21 cellular contexts compared by ENCODE assay signal in genomic region chr20:32626407-32626806, GRCh38. TPM values are rescaled to one million over a fixed set of nuclear protein-coding genes. Genes with fewer than 3 reads are reported as not detected.
A peak's percentile ranks its signal among the peaks of the same experiment; 100 is the strongest.
DNase-seq lines count a peak whose midpoint lies in the region; ATAC-seq, FAIRE-seq and TF ChIP-seq lines count a peak whose summit lies in the region.
"Had no signal": no experiment of that assay in that cellular context is flagged by ENCODE, and none has a peak within 500 bp of the region (broad histone marks: within the 10 kb centered on the region; RNA-seq: fewer than 3 reads in every experiment).

No MANE protein-coding gene starts in this region.

- H3K36me3 ChIP-seq in BLaER1 treated with 17β-estradiol and CSF1 and Interleukin-3, amounts not matched to agents 10 nM and 100 nM: no peaks in the 10 kb centered on the region
- H3K36me3 ChIP-seq in KOPT-K1 (ENCODE audit: insufficient read depth, low read length): no peaks in the 10 kb centered on the region
- peaks cover 90% of the 10 kb centered on the region for H3K36me3 ChIP-seq in K562 (ENCODE audit: control insufficient read depth, insufficient read depth, low read length)
- no peaks in the 10 kb centered on the region for H3K36me3 ChIP-seq in neuronal stem cell (replicated peaks in 1 of 2; ENCODE audit: control insufficient read depth in 2 of 2, insufficient read depth in 2 of 2, low read length in 2 of 2)
- H3K36me3 ChIP-seq in pancreas: no peaks in the 10 kb centered on the region

- POLR2A ChIA-PET in K562 (lab: Yijun Ruan, JAX) (interaction anchor here (1.2 to 2.0 kb wide), 3 partner anchors 13 to 102 kb away, joined by 4 to 6 read pairs (median 5); no protein-coding TSS in a partner anchor), HEK293T (lab: Yijun Ruan, JAX) (no interaction called here)

- intact Hi-C loops in K562 (cut with micrococcal nuclease) (no loop called here), pancreas (cut with DNase I) (no loop called here)

- H3K14ac ChIP-seq in neuronal stem cell (ENCODE audit: low read length): no peak overlapping the region

- 94% methylated on average over 3 of the region's 3 CpGs for WGBS in K562 (ENCODE audit: insufficient coverage, low coverage, missing lambda C conversion rate)
- WGBS in neuronal stem cell (ENCODE audit: extremely low coverage in 2 of 2, insufficient read length in 2 of 2, insufficient replicate concordance in 1 of 2), 2 donors: no CpG with 5 or more reads among the region's 3 CpGs
- 87 to 93% methylated on average over 3 of the region's 3 CpGs for whole genome bisulfite sequencing in pancreas, 2 donors

- in situ Hi-C loops in K562 (cut with MboI): loop anchor here (25.0 kb wide), 1 partner anchor 1039 kb away; no protein-coding TSS in a partner anchor

- peak overlapping the region; percentile 91 to 100 (median 98); a peak in 21 of 22 replicates for H3K4me2 ChIP-seq in BLaER1 treated with 17β-estradiol and CSF1 and Interleukin-3, amounts not matched to agents 10 nM and 100 nM
- H3K4me2 ChIP-seq in K562 (ENCODE audit: insufficient read depth, low read length) (no peak overlapping the region), neuronal stem cell (ENCODE audit: insufficient read depth, low read length, poor library complexity, severe bottlenecking) (no peak overlapping the region)

- peaks cover 0 to 7% (median 0%) of the 10 kb centered on the region in 11 experiments; a peak in 1 of 22 replicates for H3K27me3 ChIP-seq in BLaER1 treated with 17β-estradiol and CSF1 and Interleukin-3, amounts not matched to agents 10 nM and 100 nM
- no peaks in the 10 kb centered on the region for H3K27me3 ChIP-seq in K562 (ENCODE audit: control insufficient read depth in 2 of 2, insufficient read depth in 2 of 2, low read length in 2 of 2)
- peaks cover 0 to 7% (median 0%) of the 10 kb centered on the region in 3 experiments for H3K27me3 ChIP-seq in neuronal stem cell (ENCODE audit: control insufficient read depth in 3 of 3, insufficient read depth in 3 of 3, low read depth in 1 of 3, low read length in 3 of 3)
- no peaks in the 10 kb centered on the region for H3K27me3 ChIP-seq in pancreas

- no peaks in the 10 kb centered on the region for H4K20me1 ChIP-seq in BLaER1 treated with 17β-estradiol and CSF1 and Interleukin-3, amounts not matched to agents 10 nM and 100 nM
- peaks cover 13% of the 10 kb centered on the region for H4K20me1 ChIP-seq in K562 (replicated peaks; ENCODE audit: control insufficient read depth, insufficient read depth, low read length)

- no peak overlapping the region for H4K8ac ChIP-seq in neuronal stem cell (ENCODE audit: low read depth, low read length)

- H3K4me1 ChIP-seq in BLaER1 treated with 17β-estradiol and CSF1 and Interleukin-3, amounts not matched to agents 10 nM and 100 nM: peaks cover 19 to 85% (median 57%) of the 10 kb centered on the region in 10 experiments
- H3K4me1 ChIP-seq in K562 (replicated peaks in 1 of 2; ENCODE audit: control insufficient read depth in 2 of 2, insufficient read depth in 2 of 2, low read length in 2 of 2) (peaks cover 59 to 84% of the 10 kb centered on the region in 2 experiments), neuronal stem cell (ENCODE audit: control insufficient read depth in 2 of 2, insufficient read depth in 1 of 2, low read depth in 1 of 2, low read length in 2 of 2) (peaks cover 10 to 13% of the 10 kb centered on the region in 2 donors), pancreas (peaks cover 0 to 10% (median 0%) of the 10 kb centered on the region in 3 donors)

- H2BK15ac ChIP-seq in neuronal stem cell (ENCODE audit: low read length): peak overlapping the region; percentile 100

- H3K18ac ChIP-seq in neuronal stem cell (ENCODE audit: low read length): peak overlapping the region; percentile 77

- H3K9ac ChIP-seq in BLaER1 treated with 17β-estradiol and CSF1 and Interleukin-3, amounts not matched to agents 10 nM and 100 nM: peak overlapping the region in 7 of 11 experiments; percentile 70 to 80 (median 76); a peak in 13 of 22 replicates
- H3K9ac ChIP-seq in K562 (ENCODE audit: insufficient read depth in 1 of 2, low read depth in 2 of 2, low read length in 2 of 2) (peak overlapping the region in 1 of 2 experiments; percentile 92; a peak in 2 of 4 replicates), neuronal stem cell (ENCODE audit: low read depth, low read length, poor library complexity) (no peak overlapping the region)
- H3K9ac ChIP-seq: GM23248 had no signal

- FAIRE-seq in K562 (lab: Jason Lieb, UNC) (no peak), pancreas (lab: Jason Lieb, UNC) (no peak)
- FAIRE-seq: A204.1, D721Med, G401.6, GM18507, H54 had no signal

- no peak for TF ChIP-seq POLR2A in K562 (conservative IDR thresholded peaks at IDR 0.05)

- no peak for ATAC-seq in K562
- no peak for ATAC-seq in pancreas
- no peak for ATAC-seq in left lobe of liver

- H3K79me2 ChIP-seq in K562 (ENCODE audit: control insufficient read depth, insufficient read depth, low read length): peaks cover 90% of the 10 kb centered on the region

- peak overlapping the region in 3 of 10 experiments; percentile 36 to 66 (median 51); a peak in 1 of 20 replicates for H3K4me3 ChIP-seq in BLaER1 treated with 17β-estradiol and CSF1 and Interleukin-3, amounts not matched to agents 10 nM and 100 nM
- no peak overlapping the region for H3K4me3 ChIP-seq in K562
- H3K4me3 ChIP-seq in neuronal stem cell (ENCODE audit: low read length in 2 of 2): no peak overlapping the region
- no peak overlapping the region for H3K4me3 ChIP-seq in pancreas
- H3K4me3 ChIP-seq: GM23248 had no signal

- TF ChIP-seq CTCF in K562 (IDR thresholded peaks at IDR 0.05 in 2 of 3, conservative IDR thresholded peaks at IDR 0.05 in 1 of 3; ENCODE audit: insufficient read depth in 2 of 3, low read depth in 1 of 3, low read length in 3 of 3) (no peak), pancreas (IDR thresholded peaks at IDR 0.05) (no peak)

- H3K79me1 ChIP-seq in neuronal stem cell (ENCODE audit: low read depth, low read length): no peaks in the 10 kb centered on the region

- peak overlapping the region; percentile 98 for H2AK5ac ChIP-seq in neuronal stem cell (ENCODE audit: low read depth, low read length)

- H3K9me1 ChIP-seq in K562 (ENCODE audit: control insufficient read depth, insufficient read depth, low read length): no peaks in the 10 kb centered on the region

- H4K91ac ChIP-seq in neuronal stem cell (ENCODE audit: low read depth, low read length, poor library complexity): no peak overlapping the region

- peak overlapping the region in 9 of 11 experiments; percentile 68 to 88 (median 81); a peak in 17 of 22 replicates for H3K27ac ChIP-seq in BLaER1 treated with 17β-estradiol and CSF1 and Interleukin-3, amounts not matched to agents 10 nM and 100 nM
- H3K27ac ChIP-seq in KOPT-K1 (ENCODE audit: low read depth, low read length, poor library complexity, severe bottlenecking): peak overlapping the region; percentile 46
- no peak overlapping the region; the same call in 2 of the 3 replicates for H3K27ac ChIP-seq in K562 (ENCODE audit: extremely low read depth, low read depth, low read length)
- no peak overlapping the region for H3K27ac ChIP-seq in neuronal stem cell (replicated peaks; ENCODE audit: low read length)
- H3K27ac ChIP-seq in pancreas: no peak overlapping the region
- H3K27ac ChIP-seq: GM23248, HL-60 had no signal

- DNase-seq in K562 (ENCODE audit: extremely low read depth in 1 of 4, low spot score in 3 of 4) (no peak), neuronal stem cell (ENCODE audit: low spot score) (no peak), pancreas (no peak), HEK293T (ENCODE audit: extremely low spot score) (no peak), NCI-H2227 (lab: John Stamatoyannopoulos, UW; ENCODE audit: unreplicated experiment) (no peak), left lobe of liver (ENCODE audit: low spot score) (no peak)
- DNase-seq: AML-193, GM23248, HCEC 1CT, HFFc6, KG1 had no signal

- no peaks in the 10 kb centered on the region for H3K9me3 ChIP-seq in BLaER1 treated with 17β-estradiol and CSF1 and Interleukin-3, amounts not matched to agents 10 nM and 100 nM (replicated peaks in 1 of 11)
- H3K9me3 ChIP-seq in KOPT-K1 (ENCODE audit: insufficient read depth, low read length, poor library complexity, severe bottlenecking) (no peaks in the 10 kb centered on the region), K562 (replicated peaks; ENCODE audit: control insufficient read depth, insufficient read depth, low read depth, low read length) (no peaks in the 10 kb centered on the region), neuronal stem cell (replicated peaks in 1 of 2; ENCODE audit: control insufficient read depth in 2 of 2, insufficient read depth in 1 of 2, low read depth in 1 of 2, low read length in 2 of 2) (no peaks in the 10 kb centered on the region), pancreas (no peaks in the 10 kb centered on the region)
- H3K9me3 ChIP-seq: Caco-2 had no signal

- CTCF ChIA-PET in K562 (lab: Yijun Ruan, JAX; ENCODE audit: low intra/inter-chr PET ratio) (no interaction called here), HEK293T (lab: Yijun Ruan, JAX) (no interaction called here)

- H2BK120ac ChIP-seq in neuronal stem cell (ENCODE audit: low read depth, low read length): no peak overlapping the region

- BruUV-seq in K562 (replicated peaks; lab: Mats Ljungman, UMichigan): no TSS peak

- TF ChIP-seq EP300 in K562 (IDR thresholded peaks at IDR 0.05; ENCODE audit: low read length): no peak

- H3K23ac ChIP-seq in neuronal stem cell (ENCODE audit: low read depth, low read length, poor library complexity): no peak overlapping the region

- peak overlapping the region; percentile 79 for H2BK5ac ChIP-seq in neuronal stem cell (ENCODE audit: low read length)

- H3K4ac ChIP-seq in neuronal stem cell (ENCODE audit: low read length): no peak overlapping the region

- no peak for TF ChIP-seq RAD21 in K562 (CRISPR knock-in tag; conservative IDR thresholded peaks at IDR 0.05 in 1 of 2, IDR thresholded peaks at IDR 0.05 in 1 of 2)

- no peak overlapping the region for H2BK12ac ChIP-seq in neuronal stem cell (ENCODE audit: low read length)

- H2AFZ ChIP-seq in K562 (ENCODE audit: low read depth, low read length) (no peak overlapping the region), neuronal stem cell (ENCODE audit: low read length) (no peak overlapping the region)

RNA-seq across cellular contexts. Expression of gene NOL4L, which starts 41.3 kb away (rescaled TPM):
- 83.7 and 101 TPM in 2 replicates for total RNA-seq in K562 (2011; cell fraction: chromatin; rRNA removed; ENCODE audit: low replicate concordance)
- 37.2 and 38.4 TPM in 2 replicates for total RNA-seq in K562 (2011; cell fraction: nucleolus; rRNA removed)
- 54.0 and 63.1 TPM in 2 replicates for total RNA-seq in K562 (2011; cell fraction: nucleoplasm; rRNA removed)
- total RNA-seq in K562 (2014; rRNA removed) (14.8 and 17.9 TPM in 2 replicates), K562 (2014; rRNA removed; fragmentation: Illumina TruSeq; extraction: Trizol) (9.7 and 10.6 TPM in 2 replicates), K562 (2015; rRNA removed; fragmentation: Illumina TruSeq; extraction: Trizol) (13.8 and 14.1 TPM in 2 replicates), K562 (2021) (33.2 and 36.2 TPM in 2 replicates), pancreas (10 to 100 TPM in 4 of 6 donors, 1 to 10 TPM in 2; 8.7 to 14.5 (median 10.2) TPM), left lobe of liver (5.8 TPM)
- polyA plus RNA-seq in K562 (2011; rRNA removed) (11.6 and 15.4 TPM in 2 replicates), K562 (2014; fragmentation: Illumina TruSeq; extraction: Trizol) (14.8 and 16.0 TPM in 2 replicates), K562 (2014; fragmentation: Nextera tagmentation; extraction: Ambion mirVana) (1 to 10 TPM; 5.1 to 6.6 TPM), K562 (2014; rRNA removed) (13.6 and 15.9 TPM in 2 replicates), pancreas (10 to 100 TPM; 10.2 to 13.2 TPM)
- 9.9 and 14.8 TPM in 2 replicates for polyA plus RNA-seq in K562 (2011; cell fraction: cytosol; rRNA removed)
- 42.8 and 74.6 TPM in 2 replicates for polyA plus RNA-seq in K562 (2011; cell fraction: nucleus; rRNA removed)
- 15.9 and 17.9 TPM in 2 replicates for polyA plus RNA-seq in K562 (2012)
- 10.1 and 11.5 TPM in 2 replicates for polyA minus RNA-seq in K562 (2011; rRNA and poly(A)+ RNA removed)
- 15.5 and 25.2 TPM in 2 replicates for polyA minus RNA-seq in K562 (2011; cell fraction: cytosol; rRNA and poly(A)+ RNA removed)
- 17.2 and 19.1 TPM in 2 replicates for polyA minus RNA-seq in K562 (2011; cell fraction: nucleus; rRNA and poly(A)+ RNA removed)
- polyA plus RNA-seq in neuronal stem cell (2013, experiment 1 of 2): 27.2 TPM
- 27.3 TPM for polyA plus RNA-seq in neuronal stem cell (2013, experiment 2 of 2)

RNA-seq across cellular contexts. Expression of gene C20orf203, which starts 47.3 kb away (rescaled TPM):
- 15.7 and 23.6 TPM in 2 replicates for total RNA-seq in K562 (2011; cell fraction: chromatin; rRNA removed; ENCODE audit: low replicate concordance)
- total RNA-seq in K562 (2011; cell fraction: nucleolus; rRNA removed): 8.0 and 10.7 TPM in 2 replicates
- total RNA-seq in K562 (2011; cell fraction: nucleoplasm; rRNA removed): 19.4 and 25.1 TPM in 2 replicates
- total RNA-seq in K562 (2014; rRNA removed) (0.68 and 0.78 TPM in 2 replicates), K562 (2014; rRNA removed; fragmentation: Illumina TruSeq; extraction: Trizol) (0.48 and 0.62 TPM in 2 replicates), K562 (2015; rRNA removed; fragmentation: Illumina TruSeq; extraction: Trizol) (0.57 and 0.58 TPM in 2 replicates), K562 (2021) (2.0 and 2.4 TPM in 2 replicates), pancreas (under 1 TPM in 2 of 6 donors, not detected in 4; 0.03 to 0.08 TPM), left lobe of liver (not detected)
- polyA plus RNA-seq in K562 (2011; rRNA removed) (0.52 and 1.5 TPM in 2 replicates), K562 (2014; fragmentation: Illumina TruSeq; extraction: Trizol) (0.58 and 0.68 TPM in 2 replicates), K562 (2014; fragmentation: Nextera tagmentation; extraction: Ambion mirVana) (under 1 TPM; 0.56 to 0.69 TPM), K562 (2014; rRNA removed) (2.0 and 2.3 TPM in 2 replicates), pancreas (under 1 TPM in 1 of 2 donors, not detected in 1; 0.08 TPM)
- polyA plus RNA-seq in K562 (2011; cell fraction: cytosol; rRNA removed): 0.60 and 1.3 TPM in 2 replicates
- 3.0 and 4.6 TPM in 2 replicates for polyA plus RNA-seq in K562 (2011; cell fraction: nucleus; rRNA removed)
- 0.73 and 1.5 TPM in 2 replicates for polyA plus RNA-seq in K562 (2012)
- 0.21 and 0.72 TPM in 2 replicates for polyA minus RNA-seq in K562 (2011; rRNA and poly(A)+ RNA removed)
- 0.64 TPM in 1 of 2 replicates, not detected in the other for polyA minus RNA-seq in K562 (2011; cell fraction: cytosol; rRNA and poly(A)+ RNA removed)
- 0.81 and 4.7 TPM in 2 replicates for polyA minus RNA-seq in K562 (2011; cell fraction: nucleus; rRNA and poly(A)+ RNA removed)
- 0.21 TPM for polyA plus RNA-seq in neuronal stem cell (2013, experiment 1 of 2)
- 0.18 TPM for polyA plus RNA-seq in neuronal stem cell (2013, experiment 2 of 2)
- total RNA-seq: Caco-2, GM23248, HFFc6, HT1080 had no signal
- polyA plus RNA-seq: GM23248 had no signal

Comparison
In these comparisons a context has a peak if more than half of its experiments do, and no peak if none do; other contexts are left out.
1. H3K27ac ChIP-seq: peak in BLaER1 treated with 17β-estradiol and CSF1 and Interleukin-3, amounts not matched to agents 10 nM and 100 nM (9 of 11) and KOPT-K1 (single experiment); none in K562 (single experiment), neuronal stem cell (single experiment) and pancreas (0 of 4).
2. H3K4me2 ChIP-seq: peak in BLaER1 treated with 17β-estradiol and CSF1 and Interleukin-3, amounts not matched to agents 10 nM and 100 nM (11 of 11); none in K562 (single experiment) and neuronal stem cell (single experiment).